In genomic region chr13:59880468-59880867, GRCh38 we compare ENCODE assay signal across 14 cellular contexts.
A peak's percentile ranks its signal among the peaks of the same experiment; 100 is the strongest.
DNase-seq lines count a peak whose midpoint lies in the region; ATAC-seq, FAIRE-seq and TF ChIP-seq lines count a peak whose summit lies in the region.
"Had no signal": no experiment of that assay in that cellular context is flagged by ENCODE, and none has a peak within 500 bp of the region (broad histone marks: within the 10 kb centered on the region; RNA-seq: fewer than 3 reads in every experiment).

No MANE protein-coding gene starts in this region.

- POLR2A ChIA-PET in IMR-90 (lab: Charles Lee; ENCODE audit: unreplicated experiment), result no interaction called here

- no peak overlapping the region for H3K56ac ChIP-seq in IMR-90 (ENCODE audit: extremely low read depth, insufficient read depth, low read length)

- no peaks in the 10 kb centered on the region for H3K4me1 Mint-ChIP-seq in stimulated activated memory B cell treated with anti-CD40 and anti-IgM and Interleukin-4, amounts not matched to agents 10 μg/mL and 1 μg/mL and 100 μg/mL, for 72 hours
- H3K4me1 Mint-ChIP-seq: IgD-negative memory B cell had no signal

- H3K27me3 ChIP-seq in IMR-90 (ENCODE audit: control insufficient read depth, insufficient read depth, low read length), result no peaks in the 10 kb centered on the region
- no peaks in the 10 kb centered on the region for H3K27me3 ChIP-seq in osteoblast (ENCODE audit: insufficient read depth, low read length)

- H3K23ac ChIP-seq in IMR-90 (ENCODE audit: low read depth, low read length), result no peak overlapping the region

- H3K4me2 ChIP-seq in IMR-90 (ENCODE audit: low read depth, low read length), result peak overlapping the region; percentile 54; the same call in 1 of the 2 replicates
- peak overlapping the region; percentile 16 for H3K4me2 ChIP-seq in osteoblast (ENCODE audit: insufficient read depth, low read length)
- H3K4me2 ChIP-seq: PC-9 had no signal

- in situ Hi-C loops in IMR-90 (cut with MboI; ENCODE audit: low sequenced_read_pairs), result no loop called here

- no peak overlapping the region for H3K4me3 Mint-ChIP-seq in stimulated activated memory B cell treated with anti-CD40 and anti-IgM and Interleukin-4, amounts not matched to agents 10 μg/mL and 1 μg/mL and 100 μg/mL, for 72 hours
- H3K4me3 Mint-ChIP-seq: CD8-positive, alpha-beta T cell; IgD-negative memory B cell had no signal

- no peak overlapping the region for H4K91ac ChIP-seq in IMR-90 (ENCODE audit: insufficient read depth, low read depth, low read length)

- no peak overlapping the region for H2AFZ ChIP-seq in IMR-90 (replicated peaks; ENCODE audit: low read length, poor library complexity)
- H2AFZ ChIP-seq in osteoblast (ENCODE audit: low read length), result no peak overlapping the region
- H2AFZ ChIP-seq: PC-9 had no signal

- H4K20me1 ChIP-seq in IMR-90 (ENCODE audit: insufficient read depth, low read length) (no peaks in the 10 kb centered on the region), osteoblast (ENCODE audit: insufficient read depth, low read length) (no peaks in the 10 kb centered on the region)

- CTCF ChIA-PET in IMR-90 (lab: Yijun Ruan, JAX), result no interaction called here

- H3K9me3 Mint-ChIP-seq in stimulated activated memory B cell treated with anti-CD40 and anti-IgM and Interleukin-4, amounts not matched to agents 10 μg/mL and 1 μg/mL and 100 μg/mL, for 72 hours, result no peaks in the 10 kb centered on the region
- H3K9me3 Mint-ChIP-seq: CD8-positive, alpha-beta T cell; IgD-negative memory B cell had no signal

- peak; percentile 50 for DNase-seq in EH (ENCODE audit: low read depth)
- DNase-seq in IMR-90, result peak; percentile 28
- no peak for DNase-seq in osteoblast (ENCODE audit: insufficient read length, low spot score, missing footprints)
- no peak for DNase-seq in NCI-H2196 treated with DMSO at 0.1 percent for 48 hours (lab: John Stamatoyannopoulos, UW; ENCODE audit: unreplicated experiment)
- DNase-seq: CD8-positive, alpha-beta T cell; NCI-H1092 treated with DMSO at 0.1 percent for 48 hours; NCI-H1694; NCI-H446 treated with DMSO at 0.1 percent for 48 hours; NCI-H748 treated with DMSO at 0.1 percent for 48 hours; PC-9 had no signal

- ATAC-seq in IMR-90 (ENCODE audit: low read depth), result peak; percentile 74
- no peak for ATAC-seq in esophagus mucosa
- ATAC-seq in stimulated activated memory B cell treated with anti-CD40 and anti-IgM and Interleukin-4, amounts not matched to agents 10 μg/mL and 1 μg/mL and 100 μg/mL, for 72 hours, result no peak
- ATAC-seq: CD8-positive, alpha-beta T cell had no signal

- intact Hi-C loops in IMR-90 (cut with micrococcal nuclease), result no loop called here

- H3K4me1 ChIP-seq in IMR-90 (ENCODE audit: control insufficient read depth, insufficient read depth, low read length) (peaks cover 6% of the 10 kb centered on the region), osteoblast (ENCODE audit: insufficient read depth, low read length) (peaks cover 22% of the 10 kb centered on the region)

- peaks cover 7% of the 10 kb centered on the region; the same call in 1 of the 2 replicates for H3K9me1 ChIP-seq in IMR-90 (ENCODE audit: insufficient read depth, low read length)

- H2AK9ac ChIP-seq in IMR-90 (replicated peaks; ENCODE audit: low read depth, low read length, poor library complexity), result no peak overlapping the region

- no peak overlapping the region for H3K27ac Mint-ChIP-seq in stimulated activated memory B cell treated with anti-CD40 and anti-IgM and Interleukin-4, amounts not matched to agents 10 μg/mL and 1 μg/mL and 100 μg/mL, for 72 hours
- H3K27ac Mint-ChIP-seq: CD8-positive, alpha-beta T cell; IgD-negative memory B cell had no signal

- H3K14ac ChIP-seq in IMR-90 (replicated peaks; ENCODE audit: low read depth, low read length), result no peak overlapping the region

- peak; percentile 33 for FAIRE-seq in colon (lab: Jason Lieb, UNC)

- H2BK20ac ChIP-seq in IMR-90 (ENCODE audit: low read depth, low read length), result no peak overlapping the region

- no TSS peak for BruUV-seq in IMR-90 (replicated peaks; lab: Mats Ljungman, UMichigan)

- dilution Hi-C loops in IMR-90 (cut with HindIII; ENCODE audit: low sequenced_read_pairs, unreplicated experiment), result no loop called here

- TF ChIP-seq POLR2A in IMR-90 (IDR thresholded peaks at IDR 0.05; ENCODE audit: low read depth, low read length), result no peak

- no peaks in the 10 kb centered on the region for H3K36me3 Mint-ChIP-seq in stimulated activated memory B cell treated with anti-CD40 and anti-IgM and Interleukin-4, amounts not matched to agents 10 μg/mL and 1 μg/mL and 100 μg/mL, for 72 hours
- H3K36me3 Mint-ChIP-seq: CD8-positive, alpha-beta T cell; IgD-negative memory B cell had no signal

- H4K5ac ChIP-seq in IMR-90 (ENCODE audit: low read depth, low read length), result no peak overlapping the region

- no peak overlapping the region for H2BK15ac ChIP-seq in IMR-90 (ENCODE audit: low read depth, low read length)

- H3K9ac ChIP-seq in IMR-90 (ENCODE audit: low read depth, low read length), result no peak overlapping the region

- no peak overlapping the region for H3K18ac ChIP-seq in IMR-90 (ENCODE audit: low read depth, low read length)

- H3K79me2 ChIP-seq in osteoblast (ENCODE audit: insufficient read depth, low read length), result no peaks in the 10 kb centered on the region

- no peak overlapping the region for H3K4me3 ChIP-seq in IMR-90 (ENCODE audit: insufficient read depth, low read depth, low read length)
- no peak overlapping the region for H3K4me3 ChIP-seq in osteoblast (ENCODE audit: insufficient read depth, low read length)
- H3K4me3 ChIP-seq: PC-9 had no signal

- WGBS in IMR-90 (ENCODE audit: extremely low coverage in 2 of 2, insufficient read length in 1 of 2), 2 experiments, result no CpG with 5 or more reads among the region's 1 CpG

- H2AK5ac ChIP-seq in IMR-90 (ENCODE audit: low read depth, low read length), result no peak overlapping the region

- H2BK120ac ChIP-seq in IMR-90 (ENCODE audit: low read depth, low read length), result no peak overlapping the region

- no peaks in the 10 kb centered on the region for H3K27me3 Mint-ChIP-seq in stimulated activated memory B cell treated with anti-CD40 and anti-IgM and Interleukin-4, amounts not matched to agents 10 μg/mL and 1 μg/mL and 100 μg/mL, for 72 hours
- H3K27me3 Mint-ChIP-seq: IgD-negative memory B cell had no signal

- H2BK5ac ChIP-seq in IMR-90 (ENCODE audit: low read depth, low read length, poor library complexity, severe bottlenecking), result peak overlapping the region; percentile 40

- no peaks in the 10 kb centered on the region for H3K9me3 ChIP-seq in IMR-90 (ENCODE audit: control insufficient read depth, insufficient read depth, low read length)
- H3K9me3 ChIP-seq in osteoblast (ENCODE audit: low read depth, low read length), result no peaks in the 10 kb centered on the region

- no peak overlapping the region for H4K8ac ChIP-seq in IMR-90 (ENCODE audit: low read depth in 2 of 2, low read length in 2 of 2)

- H3K79me1 ChIP-seq in IMR-90 (ENCODE audit: low read depth in 1 of 2, low read length in 2 of 2), result peaks cover 8% of the 10 kb centered on the region in 2 experiments; a peak in 2 of 4 replicates

- TF ChIP-seq CTCF in IMR-90 (conservative IDR thresholded peaks at IDR 0.05; ENCODE audit: low read depth, low read length) (no peak), osteoblast (IDR thresholded peaks at IDR 0.05; ENCODE audit: extremely low read depth, low read depth, low read length) (no peak)

- H3K27ac ChIP-seq in IMR-90 (ENCODE audit: insufficient read depth, low read length) (no peak overlapping the region), osteoblast (ENCODE audit: low read depth, low read length) (no peak overlapping the region)
- H3K27ac ChIP-seq: PC-9 had no signal

- no peak for TF ChIP-seq RAD21 in IMR-90 (IDR thresholded peaks at IDR 0.05; ENCODE audit: low read length)

- H3K36me3 ChIP-seq in IMR-90 (ENCODE audit: control insufficient read depth, insufficient read depth, low read length) (no peaks in the 10 kb centered on the region), osteoblast (ENCODE audit: insufficient read depth, low read length) (peaks cover 3% of the 10 kb centered on the region)

- no peak overlapping the region for H3K4ac ChIP-seq in IMR-90 (ENCODE audit: low read depth, low read length)

TF ChIP-seq in IMR-90, 13 proteins besides CTCF, POLR2A, EP300 and RAD21:
- no peak for TF ChIP-seq SMC3 (IDR thresholded peaks at IDR 0.05; ENCODE audit: low read depth, low read length)
- peak; percentile 75 for TF ChIP-seq CEBPB (IDR thresholded peaks at IDR 0.05; ENCODE audit: low read depth, low read length)
- TF ChIP-seq RCOR1 (IDR thresholded peaks at IDR 0.05; ENCODE audit: insufficient replicate concordance, low read length), result no peak

Comparison
In these comparisons a context has a peak if more than half of its experiments do, and no peak if none do; other contexts are left out.
1. DNase-seq: peak in EH (single experiment) and IMR-90 (single experiment); none in osteoblast (single experiment) and NCI-H2196 treated with DMSO at 0.1 percent for 48 hours (single experiment).